20 cellular contexts compared by ENCODE assay signal in the genomic region with DNA sequence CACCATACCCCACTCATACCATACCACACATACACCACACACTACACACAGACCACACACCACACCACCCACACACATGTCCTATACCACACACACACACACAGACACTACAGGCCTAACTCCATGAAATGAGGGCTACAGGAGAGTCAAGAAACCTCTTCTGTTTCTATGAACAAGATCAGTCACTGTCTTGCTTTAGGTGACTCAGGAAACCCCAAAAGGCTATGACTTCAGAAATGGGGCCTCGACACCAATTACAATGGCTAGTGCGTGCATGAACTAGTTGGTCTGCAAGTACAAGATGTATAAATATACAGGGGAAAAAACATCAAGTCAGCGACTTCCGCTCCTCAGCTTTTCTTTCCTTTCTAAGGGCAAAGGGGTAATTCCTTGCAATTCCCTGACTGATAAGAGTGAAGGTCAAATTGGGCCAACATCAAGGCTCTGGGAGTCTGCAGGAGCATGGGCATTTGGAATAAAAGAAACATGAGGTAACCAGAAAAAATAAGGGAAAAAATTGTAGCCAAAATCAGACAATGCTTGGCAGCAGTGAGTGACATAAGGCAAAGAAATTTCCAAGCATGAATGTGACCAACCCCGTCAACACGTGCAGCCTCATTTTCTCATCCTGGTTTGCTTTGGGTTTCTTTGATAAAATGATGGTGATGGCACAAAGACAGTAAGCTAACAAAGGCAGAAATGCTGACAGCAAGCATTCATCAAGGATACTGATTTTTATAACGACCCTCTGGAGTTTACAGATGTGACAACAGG. TPM values are rescaled to one million over a fixed set of nuclear protein-coding genes. Genes with fewer than 3 reads are reported as not detected.
A peak's percentile ranks its signal among the peaks of the same experiment; 100 is the strongest.
DNase-seq lines count a peak whose midpoint lies in the region; ATAC-seq, FAIRE-seq and TF ChIP-seq lines count a peak whose summit lies in the region.
"Had no signal": no experiment of that assay in that cellular context is flagged by ENCODE, and none has a peak within 500 bp of the region (broad histone marks: within the 10 kb centered on the region; RNA-seq: fewer than 3 reads in every experiment).

No MANE protein-coding gene starts in this region.

- H3K27ac Mint-ChIP-seq in neural progenitor cell = peak overlapping the region; percentile 38
- H3K27ac Mint-ChIP-seq: dendritic cell treated with granulocyte-macrophage colony-stimulating factor and Interleukin-4, amounts not matched to agents 40 ng/mL and 50 ng/mL, for 4 days had no signal

- intact Hi-C loops in HepG2 (cut with micrococcal nuclease; ENCODE audit: unreplicated experiment) = loop anchor here (10.0 kb wide), 1 partner anchor 682 kb away; no protein-coding TSS in a partner anchor

- H3K36me3 Mint-ChIP-seq in neural progenitor cell = no peaks in the 10 kb centered on the region
- H3K36me3 Mint-ChIP-seq: brain had no signal

- TF ChIP-seq RAD21 in liver (IDR thresholded peaks at IDR 0.05) (no peak), HepG2 (CRISPR knock-in tag; IDR thresholded peaks at IDR 0.05) (no peak)

- peaks cover 0 to 3% (median 1%) of the 10 kb centered on the region in 4 donors for H3K4me1 ChIP-seq in liver (ENCODE audit: control insufficient read depth in 4 of 4, insufficient read depth in 4 of 4, low read length in 3 of 4)
- peaks cover 36% of the 10 kb centered on the region for H3K4me1 ChIP-seq in HepG2 (ENCODE audit: insufficient read depth, low read length)
- H3K4me1 ChIP-seq in neural progenitor cell = no peaks in the 10 kb centered on the region
- H3K4me1 ChIP-seq: sigmoid colon had no signal

- H4K20me1 ChIP-seq in HepG2 (ENCODE audit: insufficient read depth, low read length) = no peaks in the 10 kb centered on the region
- H4K20me1 ChIP-seq in neural progenitor cell (ENCODE audit: low read depth) = no peaks in the 10 kb centered on the region

- H3K4me3 Mint-ChIP-seq in neural progenitor cell = no peak overlapping the region
- H3K4me3 Mint-ChIP-seq: brain; dendritic cell treated with granulocyte-macrophage colony-stimulating factor and Interleukin-4, amounts not matched to agents 40 ng/mL and 50 ng/mL, for 4 days had no signal

- no peaks in the 10 kb centered on the region for H3K9me3 ChIP-seq in liver (ENCODE audit: control insufficient read depth in 4 of 4, low read length in 3 of 4)
- no peaks in the 10 kb centered on the region for H3K9me3 ChIP-seq in HepG2 (ENCODE audit: low read length)
- H3K9me3 ChIP-seq in neural progenitor cell (ENCODE audit: low read depth) = no peaks in the 10 kb centered on the region
- H3K9me3 ChIP-seq: neutrophil, sigmoid colon had no signal

- WGBS in liver = 85% methylated on average over 7 of the region's 7 CpGs
- WGBS in HepG2 (ENCODE audit: low lambda C conversion rate) = 62% methylated on average over 7 of the region's 7 CpGs

- H3K9me3 Mint-ChIP-seq in neural progenitor cell = no peaks in the 10 kb centered on the region
- H3K9me3 Mint-ChIP-seq: brain; dendritic cell treated with granulocyte-macrophage colony-stimulating factor and Interleukin-4, amounts not matched to agents 40 ng/mL and 50 ng/mL, for 4 days had no signal

- in situ Hi-C loops in HepG2 (cut with HindIII; ENCODE audit: extremely low pct_ligation_motif_present, low pct_unique_long_range_greater_than_20kb) = no loop called here

- H3K27ac ChIP-seq in liver (ENCODE audit: low read depth in 1 of 2, low read length in 2 of 2) = peak overlapping the region in 1 of 2 donors; percentile 43
- H3K27ac ChIP-seq in HepG2 (ENCODE audit: extremely low read length, insufficient read depth, low read length) = no peak overlapping the region
- no peak overlapping the region for H3K27ac ChIP-seq in epithelial cell of prostate
- H3K27ac ChIP-seq in neural progenitor cell = no peak overlapping the region
- H3K27ac ChIP-seq: neutrophil had no signal

- CTCF ChIA-PET in HepG2 (lab: Yijun Ruan, JAX; ENCODE audit: low intra/inter-chr PET ratio, low total read pairs) = no interaction called here

- BruUV-seq in HepG2 (replicated peaks; lab: Mats Ljungman, UMichigan) = no TSS peak

- no peaks in the 10 kb centered on the region for H3K27me3 ChIP-seq in liver (ENCODE audit: control insufficient read depth in 4 of 4, insufficient read depth in 4 of 4, low read length in 3 of 4)
- H3K27me3 ChIP-seq in HepG2 (ENCODE audit: control insufficient read depth in 1 of 2, insufficient read depth in 2 of 2, low read length in 2 of 2) = peaks cover 0 to 7% of the 10 kb centered on the region in 2 experiments; a peak in 2 of 5 replicates
- H3K27me3 ChIP-seq in neural progenitor cell = no peaks in the 10 kb centered on the region
- H3K27me3 ChIP-seq: neutrophil, sigmoid colon had no signal

- peaks cover 10% of the 10 kb centered on the region for H3K4me1 Mint-ChIP-seq in neural progenitor cell

- H3K36me3 ChIP-seq in liver (ENCODE audit: control insufficient read depth in 4 of 4, insufficient read depth in 3 of 4, low read depth in 1 of 4, low read length in 3 of 4) (no peaks in the 10 kb centered on the region), HepG2 (replicated peaks in 1 of 2; ENCODE audit: control insufficient read depth in 1 of 2, insufficient read depth in 2 of 2, low read length in 2 of 2) (no peaks in the 10 kb centered on the region), neural progenitor cell (no peaks in the 10 kb centered on the region)
- H3K36me3 ChIP-seq: neutrophil, sigmoid colon had no signal

- DNase-seq in HepG2 (ENCODE audit: low spot score) (no peak), epithelial cell of prostate (ENCODE audit: low read depth, low spot score) (peak; percentile 26), neural progenitor cell (ENCODE audit: low spot score) (no peak), NCI-H1930 (lab: John Stamatoyannopoulos, UW) (no peak), NCI-H1436 (lab: John Stamatoyannopoulos, UW) (no peak), NCI-H1048 (lab: John Stamatoyannopoulos, UW) (no peak)
- DNase-seq: activated CD4-positive, CD25-positive, alpha-beta regulatory T cell; activated naive CD4-positive, alpha-beta T cell treated with anti-CD3 and anti-CD28 coated beads, Interleukin-2, amount 50 U/mL, for 16 hours; hippocampal formation; kidney; NCI-H1694; SIG-M5; sigmoid colon had no signal

- no peak for FAIRE-seq in HepG2 (lab: Jason Lieb, UNC)
- FAIRE-seq: GM18507, kidney had no signal

- no peak overlapping the region for H3K4me2 ChIP-seq in HepG2 (ENCODE audit: low read depth, low read length)
- no peak overlapping the region for H3K4me2 ChIP-seq in neural progenitor cell

- H3K9ac ChIP-seq in liver (ENCODE audit: low read depth in 1 of 2, low read length in 2 of 2) (no peak overlapping the region), HepG2 (ENCODE audit: insufficient read depth, low read depth, low read length) (no peak overlapping the region), neural progenitor cell (no peak overlapping the region)

- no peak for TF ChIP-seq CTCF in liver (IDR thresholded peaks at IDR 0.05; ENCODE audit: low read depth, low read length, missing input control)
- TF ChIP-seq CTCF in HepG2 (CRISPR knock-in tag; IDR thresholded peaks at IDR 0.05) = no peak
- no peak for TF ChIP-seq CTCF in neural progenitor cell (IDR thresholded peaks at IDR 0.05)

- POLR2A ChIA-PET in HepG2 (lab: Yijun Ruan, JAX) = no interaction called here

- peaks cover 8% of the 10 kb centered on the region for H3K27me3 Mint-ChIP-seq in neural progenitor cell (ENCODE audit: insufficient read depth, low read depth)

- TF ChIP-seq EP300 in HepG2 (IDR thresholded peaks at IDR 0.05; ENCODE audit: low read depth in 2 of 2, low read length in 2 of 2) = no peak
- TF ChIP-seq EP300 in HepG2 (CRISPR knock-in tag; IDR thresholded peaks at IDR 0.05; ENCODE audit: borderline replicate concordance) = no peak

- H3K4me3 ChIP-seq in liver (ENCODE audit: low read depth in 1 of 3, low read length in 3 of 3) (no peak overlapping the region), HepG2 (replicated peaks in 1 of 3; ENCODE audit: insufficient read depth in 1 of 3, low read depth in 2 of 3, low read length in 3 of 3) (no peak overlapping the region), neural progenitor cell (no peak overlapping the region)
- H3K4me3 ChIP-seq: sigmoid colon had no signal

- no peak for TF ChIP-seq POLR2A in HepG2 (IDR thresholded peaks at IDR 0.05; ENCODE audit: insufficient read depth in 1 of 2, low read depth in 2 of 2, low read length in 2 of 2)

- H3K79me2 ChIP-seq in HepG2 (ENCODE audit: insufficient read depth, low read length) (no peaks in the 10 kb centered on the region), neural progenitor cell (ENCODE audit: low read depth) (no peaks in the 10 kb centered on the region)

- H2AFZ ChIP-seq in HepG2 (ENCODE audit: low read length) (no peak overlapping the region), neural progenitor cell (replicated peaks) (no peak overlapping the region)

- H3F3A ChIP-seq in neural progenitor cell (ENCODE audit: low read depth) = no peaks in the 10 kb centered on the region

- ATAC-seq in HepG2 (no peak), HG03039 (IDR thresholded peaks at IDR 0.05; ENCODE audit: unreplicated experiment) (no peak)
- ATAC-seq: HCT116 had no signal

RNA-seq across cellular contexts. Expression of gene PKD1L1, which starts 1.5 kb away (rescaled TPM):
- under 1 TPM; 0.09 to 0.25 TPM for total RNA-seq in liver
- polyA plus RNA-seq in liver = under 1 TPM; 0.08 to 0.13 TPM
- total RNA-seq in HepG2 (2016; rRNA removed; fragmentation: Illumina TruSeq; extraction: Trizol) = not detected in 2 replicates
- total RNA-seq in HepG2 (2016; cell fraction: cytosol; rRNA removed; fragmentation: Illumina TruSeq; extraction: Trizol; ENCODE audit: low read depth) = not detected in 2 replicates
- total RNA-seq in HepG2 (2016; cell fraction: insoluble cytoplasmic fraction; rRNA removed; fragmentation: Illumina TruSeq; extraction: Trizol) = 0.02 TPM in 1 of 2 replicates, not detected in the other
- 0.03 TPM in 1 of 2 replicates, not detected in the other for total RNA-seq in HepG2 (2016; cell fraction: membrane; rRNA removed; fragmentation: Illumina TruSeq; extraction: Trizol)
- 0.06 TPM in 1 of 2 replicates, not detected in the other for total RNA-seq in HepG2 (2016; cell fraction: nucleus; rRNA removed; fragmentation: Illumina TruSeq; extraction: Trizol)
- polyA plus RNA-seq in HepG2 (2011; rRNA removed) = 0.01 TPM in 2 replicates
- 0.04 TPM in 1 of 2 replicates, not detected in the other for polyA plus RNA-seq in HepG2 (2011; cell fraction: cytosol; rRNA removed)
- 0.09 and 0.11 TPM in 2 replicates for polyA plus RNA-seq in HepG2 (2011; cell fraction: nucleus; rRNA removed)
- polyA plus RNA-seq in HepG2 (2012) = 0.03 TPM in 1 of 2 replicates, not detected in the other
- not detected in 2 replicates for polyA plus RNA-seq in HepG2 (2016; cell fraction: cytosol; fragmentation: Illumina TruSeq; extraction: Trizol; ENCODE audit: low read depth)
- polyA plus RNA-seq in HepG2 (2016; cell fraction: insoluble cytoplasmic fraction; fragmentation: Illumina TruSeq; extraction: Trizol; ENCODE audit: low read depth) = not detected in 2 replicates
- not detected in 2 replicates for polyA plus RNA-seq in HepG2 (2016; cell fraction: membrane; fragmentation: Illumina TruSeq; extraction: Trizol; ENCODE audit: low read depth)
- polyA plus RNA-seq in HepG2 (2016; cell fraction: nucleus; fragmentation: Illumina TruSeq; extraction: Trizol; ENCODE audit: insufficient read depth, low read depth) = not detected in 2 replicates
- polyA minus RNA-seq in HepG2 (2011; rRNA and poly(A)+ RNA removed; ENCODE audit: low replicate concordance) = 0.02 and 0.50 TPM in 2 replicates
- polyA minus RNA-seq in HepG2 (2011; cell fraction: cytosol; rRNA and poly(A)+ RNA removed) = not detected in 2 replicates
- polyA minus RNA-seq in HepG2 (2011; cell fraction: nucleus; rRNA and poly(A)+ RNA removed) = 0.12 and 0.13 TPM in 2 replicates
- 0.07 and 0.09 TPM in 2 replicates for total RNA-seq in neural progenitor cell (ENCODE audit: low replicate concordance)

RNA-seq across cellular contexts. Expression of gene HUS1, which starts 32.6 kb away (rescaled TPM):
- total RNA-seq in liver (10 to 100 TPM; 15.2 to 39.0 TPM), HepG2 (2016; rRNA removed; fragmentation: Illumina TruSeq; extraction: Trizol) (16.9 and 23.4 TPM in 2 replicates), neural progenitor cell (ENCODE audit: low replicate concordance) (31.2 and 48.7 TPM in 2 replicates)
- polyA plus RNA-seq in liver (10 to 100 TPM in 1 of 2 donors, 1 to 10 TPM in 1; 9.2 to 21.6 TPM), HepG2 (2011; rRNA removed) (12.2 and 14.8 TPM in 2 replicates)
- 5.3 and 6.1 TPM in 2 replicates for total RNA-seq in HepG2 (2016; cell fraction: cytosol; rRNA removed; fragmentation: Illumina TruSeq; extraction: Trizol; ENCODE audit: low read depth)
- total RNA-seq in HepG2 (2016; cell fraction: insoluble cytoplasmic fraction; rRNA removed; fragmentation: Illumina TruSeq; extraction: Trizol) = 18.0 and 19.9 TPM in 2 replicates
- total RNA-seq in HepG2 (2016; cell fraction: membrane; rRNA removed; fragmentation: Illumina TruSeq; extraction: Trizol) = 8.5 and 9.4 TPM in 2 replicates
- total RNA-seq in HepG2 (2016; cell fraction: nucleus; rRNA removed; fragmentation: Illumina TruSeq; extraction: Trizol) = 22.2 and 23.7 TPM in 2 replicates
- 7.0 and 10.4 TPM in 2 replicates for polyA plus RNA-seq in HepG2 (2011; cell fraction: cytosol; rRNA removed)
- polyA plus RNA-seq in HepG2 (2011; cell fraction: nucleus; rRNA removed) = 10.9 and 14.7 TPM in 2 replicates
- polyA plus RNA-seq in HepG2 (2012) = 9.9 and 10.9 TPM in 2 replicates
- polyA plus RNA-seq in HepG2 (2016; cell fraction: cytosol; fragmentation: Illumina TruSeq; extraction: Trizol; ENCODE audit: low read depth) = 7.2 and 8.7 TPM in 2 replicates
- polyA plus RNA-seq in HepG2 (2016; cell fraction: insoluble cytoplasmic fraction; fragmentation: Illumina TruSeq; extraction: Trizol; ENCODE audit: low read depth) = 17.7 and 20.2 TPM in 2 replicates
- polyA plus RNA-seq in HepG2 (2016; cell fraction: membrane; fragmentation: Illumina TruSeq; extraction: Trizol; ENCODE audit: low read depth) = 7.8 and 8.6 TPM in 2 replicates
- 12.5 and 17.0 TPM in 2 replicates for polyA plus RNA-seq in HepG2 (2016; cell fraction: nucleus; fragmentation: Illumina TruSeq; extraction: Trizol; ENCODE audit: insufficient read depth, low read depth)
- 20.3 and 31.5 TPM in 2 replicates for polyA minus RNA-seq in HepG2 (2011; rRNA and poly(A)+ RNA removed; ENCODE audit: low replicate concordance)
- 11.4 and 15.3 TPM in 2 replicates for polyA minus RNA-seq in HepG2 (2011; cell fraction: cytosol; rRNA and poly(A)+ RNA removed)
- 45.4 and 51.8 TPM in 2 replicates for polyA minus RNA-seq in HepG2 (2011; cell fraction: nucleus; rRNA and poly(A)+ RNA removed)
